In genomic region chr13:73058741-73059459, GRCh38 we compare ENCODE assay signal across 8 cellular contexts. TPM values are rescaled to one million over a fixed set of nuclear protein-coding genes. Genes with fewer than 3 reads are reported as not detected.
DNase-seq lines count a peak whose midpoint lies in the region; ATAC-seq and TF ChIP-seq lines count a peak whose summit lies in the region.

Gene KLF5, plus strand, starts transcription at chr13:73059005. Its CDS starts 323 bp downstream, at chr13:73059328.

- H2AFZ ChIP-seq in neuron (ENCODE audit: low read depth, low read length): peak within 1 kb of the TSS; percentile 68

- H3K4me3 ChIP-seq in neuron (ENCODE audit: low read length): peak within 1 kb of the TSS; percentile 67

- H3K9me3 ChIP-seq in neuron (ENCODE audit: low read length): no peaks in the 10 kb centered on the region

- H3K36me3 ChIP-seq in neuron (ENCODE audit: insufficient read depth, low read length): no peaks in the 10 kb centered on the region

- no peak for TF ChIP-seq CTCF in foreskin keratinocyte (conservative IDR thresholded peaks at IDR 0.05)

- peak; percentile 90 for ATAC-seq in foreskin keratinocyte

- peak; percentile 96 for DNase-seq in ELR (ENCODE audit: low read depth)
- DNase-seq in H4 (ENCODE audit: low spot score): peak; percentile 88
- DNase-seq in LHCN-M2 (ENCODE audit: low read depth): peak; percentile 95
- DNase-seq in SHP77 (lab: John Stamatoyannopoulos, UW): peak; percentile 88 to 91
- DNase-seq in activated gamma-delta T cell (lab: John Stamatoyannopoulos, UW): peak; percentile 80
- DNase-seq in foreskin keratinocyte: peak; percentile 95 to 98
- peak; percentile 80 for DNase-seq in stromal cell of bone marrow (ENCODE audit: low read depth)

- H3K27ac ChIP-seq in foreskin keratinocyte: peak within 1 kb of the TSS; percentile 91

- H3K4me1 ChIP-seq in foreskin keratinocyte (peaks cover 34% of the 10 kb centered on the region), neuron (ENCODE audit: insufficient read depth, low read length) (peaks cover 9% of the 10 kb centered on the region)

- H3K27me3 ChIP-seq in foreskin keratinocyte (no peaks in the 10 kb centered on the region), neuron (ENCODE audit: insufficient read depth, low read length) (peaks cover 12% of the 10 kb centered on the region)

RNA-seq across cellular contexts. Expression of gene KLF5, which starts in this region (rescaled TPM):
- total RNA-seq in H4 (2014; rRNA removed; shearing (Covaris generic)): 7.2 and 8.5 TPM in 2 replicates
- 9.7 and 18.6 TPM in 2 replicates for total RNA-seq in LHCN-M2 (2014; rRNA removed)
- 23.6 TPM for polyA plus RNA-seq in LHCN-M2 (2012)
- 75.7 and 85.3 TPM in 2 replicates for total RNA-seq in foreskin keratinocyte
- 31.6 and 39.7 TPM in 2 replicates for polyA plus RNA-seq in foreskin keratinocyte

Comparison
In these comparisons a context has a peak if more than half of its experiments do, and no peak if none do; other contexts are left out.
1. Peak in every context shown above with its lines: DNase-seq, ATAC-seq, H3K4me3 ChIP-seq and H3K27ac ChIP-seq.